1 cellular context compared by ENCODE assay signal in genomic region chr10:60139798-60140566, GRCh38.
A peak's percentile ranks its signal among the peaks of the same experiment; 100 is the strongest.
TF ChIP-seq lines count a peak whose summit lies in the region.

No MANE protein-coding gene starts in this region.

TF ChIP-seq in H1, 55 proteins besides CTCF, POLR2A, EP300 and RAD21 (continued from another document):
- TF ChIP-seq ATF2 (IDR thresholded peaks at IDR 0.05; ENCODE audit: low read length): peak; percentile 80; the same call in 1 of the 2 replicates
- peak; percentile 72 for TF ChIP-seq MAFK (IDR thresholded peaks at IDR 0.05; ENCODE audit: low read depth, low read length)
- no peak for TF ChIP-seq KDM1A (IDR thresholded peaks at IDR 0.05; ENCODE audit: borderline replicate concordance, low read length)
- TF ChIP-seq CTBP2 (IDR thresholded peaks at IDR 0.05; ENCODE audit: borderline replicate concordance, insufficient read depth, insufficient read length, low read length): no peak
- no peak for TF ChIP-seq CHD1 (IDR thresholded peaks at IDR 0.05; ENCODE audit: low read depth, low read length)
- TF ChIP-seq MAX (IDR thresholded peaks at IDR 0.05): no peak
- TF ChIP-seq ASH2L (IDR thresholded peaks at IDR 0.05; ENCODE audit: low read length): no peak
- no peak for TF ChIP-seq BRCA1 (IDR thresholded peaks at IDR 0.05; ENCODE audit: low read depth, low read length)
- peak; percentile 75 for TF ChIP-seq TAF1 (IDR thresholded peaks at IDR 0.05; ENCODE audit: low read depth, low read length)
- no peak for TF ChIP-seq CHD7 (IDR thresholded peaks at IDR 0.05; ENCODE audit: insufficient replicate concordance, low read length)
- TF ChIP-seq SP4 (IDR thresholded peaks at IDR 0.05; ENCODE audit: low read length): no peak
- no peak for TF ChIP-seq GTF2F1 (IDR thresholded peaks at IDR 0.05; ENCODE audit: borderline replicate concordance, low read depth, low read length)
- TF ChIP-seq CHD2 (IDR thresholded peaks at IDR 0.05; ENCODE audit: low read length): no peak
- TF ChIP-seq SRF (IDR thresholded peaks at IDR 0.05; ENCODE audit: low read depth, low read length): no peak
- peak; percentile 50; the same call in 1 of the 2 replicates for TF ChIP-seq CREB1 (IDR thresholded peaks at IDR 0.05)
- TF ChIP-seq PHF8 (conservative IDR thresholded peaks at IDR 0.05; ENCODE audit: low read depth, low read length): no peak
- TF ChIP-seq SIN3A (conservative IDR thresholded peaks at IDR 0.05 in 1 of 2, IDR thresholded peaks at IDR 0.05 in 1 of 2; ENCODE audit: low read depth in 1 of 2, low read length in 2 of 2): peak; percentile 69 to 85; a peak in 3 of 4 replicates
- TF ChIP-seq RBBP5 (IDR thresholded peaks at IDR 0.05; ENCODE audit: borderline replicate concordance, low read depth, low read length): no peak
- TF ChIP-seq NRF1 (IDR thresholded peaks at IDR 0.05; ENCODE audit: low read depth, low read length): no peak
- no peak for TF ChIP-seq TAF7 (optimal IDR thresholded peaks at IDR 0.05; ENCODE audit: borderline replicate concordance, low read depth, low read length)
- TF ChIP-seq NANOG (IDR thresholded peaks at IDR 0.05; ENCODE audit: insufficient read depth, low read depth, low read length, poor library complexity, severe bottlenecking): no peak
- TF ChIP-seq POU5F1 (IDR thresholded peaks at IDR 0.05; ENCODE audit: low read depth, low read length): no peak
- no peak for TF ChIP-seq RXRA (IDR thresholded peaks at IDR 0.05; ENCODE audit: insufficient read depth, low read depth, low read length)
- TF ChIP-seq BCL11A (IDR thresholded peaks at IDR 0.05; ENCODE audit: low read depth in 2 of 2, low read length in 2 of 2): no peak
- TF ChIP-seq KDM4A (IDR thresholded peaks at IDR 0.05; ENCODE audit: low read depth, low read length, severe bottlenecking): no peak
- no peak for TF ChIP-seq SIRT6 (IDR thresholded peaks at IDR 0.05; ENCODE audit: low read length)
- no peak for TF ChIP-seq EGR1 (IDR thresholded peaks at IDR 0.05; ENCODE audit: borderline replicate concordance, low read depth, low read length)
- TF ChIP-seq RNF2 (IDR thresholded peaks at IDR 0.05; ENCODE audit: borderline replicate concordance, low read depth, low read length, missing control alignments, poor library complexity, severe bottlenecking): no peak
- no peak for TF ChIP-seq ZNF274 (IDR thresholded peaks at IDR 0.05; ENCODE audit: borderline replicate concordance, extremely low read depth, low read length)
- TF ChIP-seq E2F6 (IDR thresholded peaks at IDR 0.05): no peak
- no peak for TF ChIP-seq GABPA (IDR thresholded peaks at IDR 0.05; ENCODE audit: borderline replicate concordance, insufficient read depth, low read length)
- peak; percentile 54; the same call in 1 of the 2 replicates for TF ChIP-seq SP1 (IDR thresholded peaks at IDR 0.05; ENCODE audit: low read depth, low read length)
- TF ChIP-seq SP2 (IDR thresholded peaks at IDR 0.05; ENCODE audit: low read length): no peak
